Comparison of ENCODE assay signal across 15 cellular contexts in genomic region chr9:88678008-88678407, GRCh38.
A peak's percentile ranks its signal among the peaks of the same experiment; 100 is the strongest.
DNase-seq lines count a peak whose midpoint lies in the region; ATAC-seq and TF ChIP-seq lines count a peak whose summit lies in the region.
"Had no signal": no experiment of that assay in that cellular context is flagged by ENCODE, and none has a peak within 500 bp of the region (broad histone marks: within the 10 kb centered on the region; RNA-seq: fewer than 3 reads in every experiment).

No MANE protein-coding gene starts in this region.

- no peaks in the 10 kb centered on the region for H3K36me3 Mint-ChIP-seq in nephron (ENCODE audit: low read depth)
- H3K36me3 Mint-ChIP-seq: CD4-positive, alpha-beta memory T cell had no signal

- no peaks in the 10 kb centered on the region for H3K27me3 Mint-ChIP-seq in nephron (ENCODE audit: low read depth)

- H3K36me3 ChIP-seq in A673 (ENCODE audit: insufficient read depth, low read length, poor library complexity, severe bottlenecking) (no peaks in the 10 kb centered on the region), SK-N-MC (ENCODE audit: insufficient read depth, low read length) (no peaks in the 10 kb centered on the region)
- H3K36me3 ChIP-seq: HAP-1 had no signal

- peak overlapping the region; percentile 84 to 96 (median 84) for H3K27ac Mint-ChIP-seq in nephron
- H3K27ac Mint-ChIP-seq: HFFc6 had no signal

- CTCF ChIA-PET in A673 (lab: Charles Lee): no interaction called here

- POLR2A ChIA-PET in A673 (lab: Charles Lee; ENCODE audit: low non-redundant PET): no interaction called here

- peaks cover 34% of the 10 kb centered on the region for H3K4me1 Mint-ChIP-seq in nephron
- H3K4me1 Mint-ChIP-seq: CD4-positive, alpha-beta memory T cell had no signal

- intact Hi-C loops in A673 (cut with micrococcal nuclease; ENCODE audit: unreplicated experiment): no loop called here

- H3K27ac ChIP-seq in A673 (ENCODE audit: low read depth, low read length, poor library complexity, severe bottlenecking) (peak overlapping the region; percentile 37), SK-N-MC (peak overlapping the region; percentile 3; the same call in 1 of the 2 replicates)

- BruUV-seq in A673 (replicated peaks; lab: Mats Ljungman, UMichigan): no TSS peak

- H3K4me3 Mint-ChIP-seq in nephron: no peak overlapping the region
- H3K4me3 Mint-ChIP-seq: CD4-positive, alpha-beta memory T cell; HFFc6 had no signal

- no peak for ATAC-seq in HG02678 (IDR thresholded peaks at IDR 0.05; ENCODE audit: unreplicated experiment)
- ATAC-seq in HG03521 (IDR thresholded peaks at IDR 0.05; ENCODE audit: unreplicated experiment): no peak
- ATAC-seq in HG03095 (IDR thresholded peaks at IDR 0.05; ENCODE audit: unreplicated experiment): no peak
- ATAC-seq: A549 had no signal

- TF ChIP-seq CTCF in A673 (conservative IDR thresholded peaks at IDR 0.05; ENCODE audit: low read depth, low read length) (no peak), nephron (IDR thresholded peaks at IDR 0.05; ENCODE audit: unreplicated experiment in 3 of 3) (no peak)

- H3K9ac ChIP-seq in SK-N-MC (ENCODE audit: insufficient read length): no peak overlapping the region

- peaks cover 22% of the 10 kb centered on the region for H3K4me1 ChIP-seq in A673 (ENCODE audit: insufficient read depth, low read length, poor library complexity, severe bottlenecking)
- H3K4me1 ChIP-seq: A549, HAP-1 had no signal

- H3K9me3 Mint-ChIP-seq in nephron: no peaks in the 10 kb centered on the region
- H3K9me3 Mint-ChIP-seq: CD4-positive, alpha-beta memory T cell; HFFc6 had no signal

- no peaks in the 10 kb centered on the region for H3K27me3 ChIP-seq in A673 (replicated peaks; ENCODE audit: insufficient read depth, low read depth, low read length, poor library complexity)

- no peaks in the 10 kb centered on the region for H3K9me3 ChIP-seq in A673 (ENCODE audit: low read depth, low read length, poor library complexity, severe bottlenecking)
- no peaks in the 10 kb centered on the region for H3K9me3 ChIP-seq in SK-N-MC (ENCODE audit: low read depth, low read length)
- H3K9me3 ChIP-seq: A549, Caco-2, HAP-1 had no signal

- no peak overlapping the region for H3K4me3 ChIP-seq in A673 (ENCODE audit: low read depth, low read length, poor library complexity, severe bottlenecking)
- H3K4me3 ChIP-seq in SK-N-MC: no peak overlapping the region
- H3K4me3 ChIP-seq: A549, HAP-1 had no signal

- DNase-seq in A673 (ENCODE audit: low spot score) (no peak), SK-N-MC (ENCODE audit: low read depth, low spot score) (no peak)
- DNase-seq: 8988T; Caco-2; CD4-positive, alpha-beta memory T cell; DMS153; DND-41; GOT3; HFFc6 had no signal
